Comparison of ENCODE assay signal across 18 cellular contexts in genomic region chr20:35049776-35050352, GRCh38. TPM values are rescaled to one million over a fixed set of nuclear protein-coding genes. Genes with fewer than 3 reads are reported as not detected.
DNase-seq lines count a peak whose midpoint lies in the region; ATAC-seq and TF ChIP-seq lines count a peak whose summit lies in the region.
"Had no signal": no experiment of that assay in that cellular context is flagged by ENCODE, and none has a peak within 500 bp of the region (broad histone marks: within the 10 kb centered on the region; RNA-seq: fewer than 3 reads in every experiment).

No MANE protein-coding gene starts in this region.

- H3K36me3 ChIP-seq in cardiac muscle cell, result peaks cover 20% of the 10 kb centered on the region
- H3K36me3 ChIP-seq in left ventricle myocardium inferior, result peaks cover 46% of the 10 kb centered on the region

- intact Hi-C loops in right cardiac atrium (cut with DNase I) (no loop called here), left ventricle myocardium inferior (cut with micrococcal nuclease) (no loop called here)

- H3K27ac ChIP-seq in cardiac muscle cell (peak overlapping the region; percentile 97), right cardiac atrium (ENCODE audit: low read length) (no peak overlapping the region), left ventricle myocardium inferior (replicated peaks) (peak overlapping the region; percentile 51), temporal lobe (ENCODE audit: low read depth, low read length) (peak overlapping the region; percentile 98)
- H3K27ac ChIP-seq: body of pancreas, skin epidermis, upper lobe of right lung, WERI-Rb-1 had no signal

- WGBS in right cardiac atrium, result 70% methylated on average over 5 of the region's 5 CpGs

- H3K4me1 ChIP-seq in cardiac muscle cell (ENCODE audit: low read depth) (peaks cover 46% of the 10 kb centered on the region), right cardiac atrium (ENCODE audit: control insufficient read depth, insufficient read depth, low read length) (peaks cover 7% of the 10 kb centered on the region), left ventricle myocardium inferior (peaks cover 27% of the 10 kb centered on the region)
- H3K4me1 ChIP-seq: Caco-2 had no signal

- DNase-seq in cardiac muscle cell (ENCODE audit: low read depth in 1 of 2, low spot score in 1 of 2) (peak in 1 of 2 donors; percentile 64), right cardiac atrium (no peak), astrocyte of the cerebellum (ENCODE audit: low read depth) (peak; percentile 3), left ventricle myocardium inferior (no peak), CD1c-positive myeloid dendritic cell (ENCODE audit: extremely low spot score) (no peak), Ammon's horn (ENCODE audit: low spot score) (no peak)
- DNase-seq: activated effector memory CD4-positive, alpha-beta T cell treated with anti-CD3 and anti-CD28 coated beads, Interleukin-2, amount 50 U/mL, for 16 hours; body of pancreas; Caco-2; effector memory CD8-positive, alpha-beta T cell; NCI-H69; upper lobe of right lung; WERI-Rb-1 had no signal

- no peaks in the 10 kb centered on the region for H3K9me3 ChIP-seq in cardiac muscle cell (ENCODE audit: low read depth)
- H3K9me3 ChIP-seq in right cardiac atrium (ENCODE audit: control insufficient read depth, low read length), result no peaks in the 10 kb centered on the region
- H3K9me3 ChIP-seq in left ventricle myocardium inferior (replicated peaks), result no peaks in the 10 kb centered on the region
- H3K9me3 ChIP-seq: body of pancreas, Caco-2, upper lobe of right lung had no signal

- H3K4me3 ChIP-seq in cardiac muscle cell (no peak overlapping the region), right cardiac atrium (ENCODE audit: low read length) (no peak overlapping the region), astrocyte of the cerebellum (ENCODE audit: low read depth, low read length) (no peak overlapping the region), left ventricle myocardium inferior (no peak overlapping the region)
- H3K4me3 ChIP-seq: body of pancreas, skin epidermis, upper lobe of right lung had no signal

- TF ChIP-seq CTCF in cardiac muscle cell (IDR thresholded peaks at IDR 0.05; ENCODE audit: low read depth, low read length), result no peak
- no peak for TF ChIP-seq CTCF in astrocyte of the cerebellum (IDR thresholded peaks at IDR 0.05; ENCODE audit: low read depth, low read length, missing control alignments)
- TF ChIP-seq CTCF in left ventricle myocardium inferior (IDR thresholded peaks at IDR 0.05; ENCODE audit: borderline replicate concordance), result no peak

- in situ Hi-C loops in astrocyte of the cerebellum (cut with HindIII; ENCODE audit: low sequenced_read_pairs), result no loop called here

- H3K27me3 ChIP-seq in cardiac muscle cell (no peaks in the 10 kb centered on the region), right cardiac atrium (ENCODE audit: control insufficient read depth, insufficient read depth) (no peaks in the 10 kb centered on the region), left ventricle myocardium inferior (ENCODE audit: low read depth) (no peaks in the 10 kb centered on the region)
- H3K27me3 ChIP-seq: body of pancreas, upper lobe of right lung had no signal

- ATAC-seq in right cardiac atrium (no peak), GM18498 (IDR thresholded peaks at IDR 0.05; ENCODE audit: unreplicated experiment) (no peak)
- ATAC-seq: body of pancreas; effector memory CD8-positive, alpha-beta T cell; Panc1; stimulated activated memory B cell treated with anti-CD40 and anti-IgM and Interleukin-4, amounts not matched to agents 10 μg/mL and 1 μg/mL and 100 μg/mL, for 72 hours; upper lobe of right lung had no signal

RNA-seq across cellular contexts. Expression of gene TRPC4AP, which starts 42.7 kb away (rescaled TPM):
- total RNA-seq in cardiac muscle cell (113 and 120 TPM in 2 replicates), right cardiac atrium (10 to 100 TPM; 34.3 to 44.6 (median 36.6) TPM), left ventricle myocardium inferior (30.7 TPM), temporal lobe (51.9 TPM)
- polyA plus RNA-seq in cardiac muscle cell (123 and 131 TPM in 2 replicates), right cardiac atrium (29.1 TPM)
